1 cellular context compared by ENCODE assay signal in the genomic region with DNA sequence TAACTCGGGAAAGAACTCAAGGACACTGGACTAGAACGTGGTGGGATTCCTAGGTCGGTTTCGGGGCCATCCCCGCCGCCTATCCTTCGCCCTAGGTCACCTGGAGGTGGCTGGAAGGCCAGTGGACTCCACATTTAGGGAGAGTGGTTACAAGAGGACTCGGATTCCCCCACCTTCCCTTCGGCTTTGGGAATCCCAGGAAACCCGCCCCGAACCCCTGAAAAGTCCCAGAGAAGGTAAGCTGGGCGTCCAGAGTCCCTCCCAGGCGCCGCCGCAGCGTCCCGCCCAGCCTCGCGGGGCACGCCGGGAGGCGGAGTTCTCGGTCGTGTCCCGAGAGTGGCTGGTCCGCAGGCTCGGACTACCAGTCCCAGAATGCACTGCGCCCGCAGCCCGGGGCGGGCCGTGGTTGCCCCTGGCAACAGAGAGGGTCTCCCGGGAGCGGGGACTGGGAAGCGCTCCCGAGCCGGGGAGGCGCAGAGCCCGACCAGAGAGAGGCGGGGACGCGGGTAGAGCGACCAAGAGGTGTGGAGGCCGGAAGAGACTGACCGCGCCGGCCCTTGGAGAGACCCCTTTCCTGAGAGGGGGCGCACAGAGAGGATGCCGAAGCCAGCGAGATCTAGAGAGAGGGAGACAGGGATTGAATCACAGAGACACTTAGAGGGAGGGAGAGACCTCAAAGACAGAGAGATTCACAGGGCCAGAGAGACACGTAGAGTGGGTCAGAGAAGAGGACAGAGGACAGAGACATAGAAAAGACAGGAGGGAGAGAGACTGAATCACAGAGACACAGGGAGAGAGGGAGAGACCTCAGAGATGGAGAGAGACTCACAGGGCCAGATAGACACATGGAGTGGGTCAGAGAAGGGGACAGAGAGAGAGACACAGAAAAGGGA.
TF ChIP-seq lines count a peak whose summit lies in the region.

No MANE protein-coding gene starts in this region.

TF ChIP-seq in K562, 482 proteins besides CTCF, POLR2A, EP300 and RAD21 (continued from another document and continues in another):
- TF ChIP-seq, protein P1, sequence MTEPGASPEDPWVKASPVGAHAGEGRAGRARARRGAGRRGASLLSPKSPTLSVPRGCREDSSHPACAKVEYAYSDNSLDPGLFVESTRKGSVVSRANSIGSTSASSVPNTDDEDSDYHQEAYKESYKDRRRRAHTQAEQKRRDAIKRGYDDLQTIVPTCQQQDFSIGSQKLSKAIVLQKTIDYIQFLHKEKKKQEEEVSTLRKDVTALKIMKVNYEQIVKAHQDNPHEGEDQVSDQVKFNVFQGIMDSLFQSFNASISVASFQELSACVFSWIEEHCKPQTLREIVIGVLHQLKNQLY (CRISPR knock-in tag; conservative IDR thresholded peaks at IDR 0.05) = no peak
- TF ChIP-seq MAFG (tag; conservative IDR thresholded peaks at IDR 0.05) (no peak), DNMT1 (IDR thresholded peaks at IDR 0.05) (no peak), ZNF592 (IDR thresholded peaks at IDR 0.05) (peak; percentile 56; the same call in 1 of the 2 replicates), ERF (CRISPR knock-in tag; IDR thresholded peaks at IDR 0.05) (0 out of 2 replicates have a peak, but pooled peaks have one; percentile 4), SIN3B (IDR thresholded peaks at IDR 0.05; ENCODE audit: low read depth) (no peak), CXXC5 (CRISPR knock-in tag; IDR thresholded peaks at IDR 0.05) (peak; percentile 86), SRSF1 (IDR thresholded peaks at IDR 0.05; ENCODE audit: low read depth, low read length) (no peak), ZNF444 (CRISPR knock-in tag; IDR thresholded peaks at IDR 0.05) (no peak), WHSC1 (IDR thresholded peaks at IDR 0.05; ENCODE audit: low read length) (no peak), BDP1 (IDR thresholded peaks at IDR 0.05; ENCODE audit: insufficient read depth, insufficient read length) (no peak), GATAD2A (IDR thresholded peaks at IDR 0.05) (no peak), ARID4B (CRISPR knock-in tag; IDR thresholded peaks at IDR 0.05) (no peak), KDM5B (IDR thresholded peaks at IDR 0.05; ENCODE audit: insufficient replicate concordance, low read depth, low read length) (no peak), MEF2D (tag; conservative IDR thresholded peaks at IDR 0.05; ENCODE audit: low read depth) (no peak), RCOR1 (IDR thresholded peaks at IDR 0.05; ENCODE audit: borderline replicate concordance in 1 of 2, low read depth in 2 of 2, low read length in 2 of 2) (no peak), SIX5 (IDR thresholded peaks at IDR 0.05; ENCODE audit: borderline replicate concordance in 1 of 2, insufficient read depth in 1 of 2, low read depth in 1 of 2, low read length in 2 of 2) (peak; percentile 91), ASH1L (IDR thresholded peaks at IDR 0.05; ENCODE audit: borderline replicate concordance, low read depth, partially characterized antibody) (no peak), HCFC1 (IDR thresholded peaks at IDR 0.05; ENCODE audit: low read depth, low read length) (peak; percentile 97), ZNF140 (CRISPR knock-in tag; IDR thresholded peaks at IDR 0.05) (no peak), SMAD1 (IDR thresholded peaks at IDR 0.05; ENCODE audit: low read depth, low read length, partially characterized antibody) (no peak), PHTF2 (CRISPR knock-in tag; IDR thresholded peaks at IDR 0.05) (no peak), HIVEP1 (CRISPR knock-in tag; IDR thresholded peaks at IDR 0.05) (no peak), BMI1 (IDR thresholded peaks at IDR 0.05; ENCODE audit: low read length) (peak; percentile 79), FOXK1 (CRISPR knock-in tag; IDR thresholded peaks at IDR 0.05; ENCODE audit: borderline replicate concordance) (no peak), NCOA4 (IDR thresholded peaks at IDR 0.05; ENCODE audit: partially characterized antibody) (no peak), IRF2 (CRISPR knock-in tag; IDR thresholded peaks at IDR 0.05) (no peak), TGIF2 (CRISPR knock-in tag; IDR thresholded peaks at IDR 0.05) (no peak), U2AF1 (optimal IDR thresholded peaks at IDR 0.05; ENCODE audit: low read depth, low read length) (no peak), ESRRB (CRISPR knock-in tag; IDR thresholded peaks at IDR 0.05; ENCODE audit: borderline replicate concordance) (no peak), ZNF830 (CRISPR knock-in tag; IDR thresholded peaks at IDR 0.05) (0 out of 2 replicates have a peak, but pooled peaks have one; percentile 32), NFXL1 (CRISPR knock-in tag; IDR thresholded peaks at IDR 0.05) (no peak), CHD2 (IDR thresholded peaks at IDR 0.05; ENCODE audit: low read depth, low read length) (peak; percentile 75), CSDE1 (IDR thresholded peaks at IDR 0.05) (peak in 1 of 2 experiments; percentile 94; a peak in 2 of 4 replicates), DACH1 (IDR thresholded peaks at IDR 0.05; ENCODE audit: partially characterized antibody) (no peak), MBD1 (CRISPR knock-in tag; IDR thresholded peaks at IDR 0.05) (no peak), PHF20 (IDR thresholded peaks at IDR 0.05; ENCODE audit: partially characterized antibody) (no peak), NFIX (CRISPR knock-in tag; IDR thresholded peaks at IDR 0.05; ENCODE audit: low read depth) (no peak), MCM5 (IDR thresholded peaks at IDR 0.05; ENCODE audit: low read depth) (no peak), ZEB2 (IDR thresholded peaks at IDR 0.05) (no peak)
- TF ChIP-seq, protein P2, sequence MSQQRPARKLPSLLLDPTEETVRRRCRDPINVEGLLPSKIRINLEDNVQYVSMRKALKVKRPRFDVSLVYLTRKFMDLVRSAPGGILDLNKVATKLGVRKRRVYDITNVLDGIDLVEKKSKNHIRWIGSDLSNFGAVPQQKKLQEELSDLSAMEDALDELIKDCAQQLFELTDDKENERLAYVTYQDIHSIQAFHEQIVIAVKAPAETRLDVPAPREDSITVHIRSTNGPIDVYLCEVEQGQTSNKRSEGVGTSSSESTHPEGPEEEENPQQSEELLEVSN (IDR thresholded peaks at IDR 0.05; ENCODE audit: borderline replicate concordance in 1 of 2, extremely low read depth in 1 of 2, insufficient read depth in 1 of 2, insufficient read length in 1 of 2, low read depth in 1 of 2, low read length in 1 of 2, poor library complexity in 1 of 2, severe bottlenecking in 1 of 2) = peak in 1 of 2 experiments; percentile 18
- TF ChIP-seq, protein P3, sequence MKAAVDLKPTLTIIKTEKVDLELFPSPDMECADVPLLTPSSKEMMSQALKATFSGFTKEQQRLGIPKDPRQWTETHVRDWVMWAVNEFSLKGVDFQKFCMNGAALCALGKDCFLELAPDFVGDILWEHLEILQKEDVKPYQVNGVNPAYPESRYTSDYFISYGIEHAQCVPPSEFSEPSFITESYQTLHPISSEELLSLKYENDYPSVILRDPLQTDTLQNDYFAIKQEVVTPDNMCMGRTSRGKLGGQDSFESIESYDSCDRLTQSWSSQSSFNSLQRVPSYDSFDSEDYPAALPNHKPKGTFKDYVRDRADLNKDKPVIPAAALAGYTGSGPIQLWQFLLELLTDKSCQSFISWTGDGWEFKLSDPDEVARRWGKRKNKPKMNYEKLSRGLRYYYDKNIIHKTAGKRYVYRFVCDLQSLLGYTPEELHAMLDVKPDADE (conservative IDR thresholded peaks at IDR 0.05; ENCODE audit: control insufficient read depth, low read depth, low read length) = no peak; the same call in 1 of the 2 replicates
- TF ChIP-seq, protein P4, sequence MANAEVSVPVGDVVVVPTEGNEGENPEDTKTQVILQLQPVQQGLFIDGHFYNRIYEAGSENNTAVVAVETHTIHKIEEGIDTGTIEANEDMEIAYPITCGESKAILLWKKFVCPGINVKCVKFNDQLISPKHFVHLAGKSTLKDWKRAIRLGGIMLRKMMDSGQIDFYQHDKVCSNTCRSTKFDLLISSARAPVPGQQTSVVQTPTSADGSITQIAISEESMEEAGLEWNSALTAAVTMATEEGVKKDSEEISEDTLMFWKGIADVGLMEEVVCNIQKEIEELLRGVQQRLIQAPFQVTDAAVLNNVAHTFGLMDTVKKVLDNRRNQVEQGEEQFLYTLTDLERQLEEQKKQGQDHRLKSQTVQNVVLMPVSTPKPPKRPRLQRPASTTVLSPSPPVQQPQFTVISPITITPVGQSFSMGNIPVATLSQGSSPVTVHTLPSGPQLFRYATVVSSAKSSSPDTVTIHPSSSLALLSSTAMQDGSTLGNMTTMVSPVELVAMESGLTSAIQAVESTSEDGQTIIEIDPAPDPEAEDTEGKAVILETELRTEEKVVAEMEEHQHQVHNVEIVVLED (CRISPR knock-in tag; IDR thresholded peaks at IDR 0.05) = peak; percentile 55; the same call in 1 of the 2 replicates
- TF ChIP-seq, protein P5, sequence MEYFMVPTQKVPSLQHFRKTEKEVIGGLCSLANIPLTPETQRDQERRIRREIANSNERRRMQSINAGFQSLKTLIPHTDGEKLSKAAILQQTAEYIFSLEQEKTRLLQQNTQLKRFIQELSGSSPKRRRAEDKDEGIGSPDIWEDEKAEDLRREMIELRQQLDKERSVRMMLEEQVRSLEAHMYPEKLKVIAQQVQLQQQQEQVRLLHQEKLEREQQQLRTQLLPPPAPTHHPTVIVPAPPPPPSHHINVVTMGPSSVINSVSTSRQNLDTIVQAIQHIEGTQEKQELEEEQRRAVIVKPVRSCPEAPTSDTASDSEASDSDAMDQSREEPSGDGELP (CRISPR knock-in tag; IDR thresholded peaks at IDR 0.05; ENCODE audit: borderline replicate concordance) = peak; percentile 46; the same call in 1 of the 2 replicates
